ENCODE assay signal across 10 cellular contexts in genomic region chr16:75462804-75463203, GRCh38. TPM values are rescaled to one million over a fixed set of nuclear protein-coding genes. Genes with fewer than 3 reads are reported as not detected.
DNase-seq lines count a peak whose midpoint lies in the region; ATAC-seq and TF ChIP-seq lines count a peak whose summit lies in the region.
"Had no signal": no experiment of that assay in that cellular context is flagged by ENCODE, and none has a peak within 500 bp of the region (broad histone marks: within the 10 kb centered on the region; RNA-seq: fewer than 3 reads in every experiment).

No MANE protein-coding gene starts in this region.

- H3K27ac ChIP-seq in HUES64 (ENCODE audit: low read depth, low read length): no peak overlapping the region
- peak overlapping the region in 1 of 59 donors; percentile 92 for H3K27ac ChIP-seq in dorsolateral prefrontal cortex
- H3K27ac ChIP-seq in smooth muscle cell (ENCODE audit: low read depth): no peak overlapping the region
- H3K27ac ChIP-seq in upper lobe of left lung: no peak overlapping the region
- H3K27ac ChIP-seq: C4-2B had no signal

- intact Hi-C loops in dorsolateral prefrontal cortex (cut with DNase I): loop anchor here in 1 of 2 donors (10.0 kb wide), 1 partner anchor 228 kb away; no protein-coding TSS in a partner anchor

- H2AFZ ChIP-seq in smooth muscle cell (ENCODE audit: low read depth): no peak overlapping the region

- peak overlapping the region; percentile 91 for H3K4me3 ChIP-seq in HUES64 (ENCODE audit: low read length)
- H3K4me3 ChIP-seq in dorsolateral prefrontal cortex: peak overlapping the region in 36 of 59 donors; percentile 13 to 99 (median 96)
- H3K4me3 ChIP-seq in smooth muscle cell: peak overlapping the region; percentile 92
- peak overlapping the region in 1 of 4 donors; percentile 100 for H3K4me3 ChIP-seq in upper lobe of left lung

- peaks cover 60% of the 10 kb centered on the region for H3K79me2 ChIP-seq in smooth muscle cell (ENCODE audit: low read depth)

- peaks cover 56% of the 10 kb centered on the region for H4K20me1 ChIP-seq in smooth muscle cell (ENCODE audit: low read depth)

- ATAC-seq in activated CD4-positive, CD25-positive, alpha-beta regulatory T cell treated with anti-CD3 and anti-CD28 coated beads, Interleukin-2, amount 50 U/mL, for 24 hours: peak; percentile 30 to 49
- ATAC-seq in upper lobe of left lung (ENCODE audit: low FRiP score in 2 of 2): no peak

- peak overlapping the region; percentile 97 for H3K4me2 ChIP-seq in smooth muscle cell

- DNase-seq in activated CD4-positive, CD25-positive, alpha-beta regulatory T cell (lab: John Stamatoyannopoulos, UW): no peak
- DNase-seq in dorsolateral prefrontal cortex (no peak), smooth muscle cell (lab: John Stamatoyannopoulos, UW; ENCODE audit: unreplicated experiment) (no peak), SKM-1 (lab: John Stamatoyannopoulos, UW; ENCODE audit: unreplicated experiment) (no peak), HuH-7 (ENCODE audit: low spot score) (no peak), upper lobe of left lung (no peak)

- H3K9ac ChIP-seq in HUES64 (ENCODE audit: low read depth, low read length) (no peak overlapping the region), smooth muscle cell (ENCODE audit: low read depth) (no peak overlapping the region)

- TF ChIP-seq EP300 in upper lobe of left lung (IDR thresholded peaks at IDR 0.05): no peak

- TF ChIP-seq POLR2A in upper lobe of left lung (IDR thresholded peaks at IDR 0.05): no peak

- H3K36me3 ChIP-seq in HUES64 (ENCODE audit: insufficient read depth, low read length): peaks cover 3% of the 10 kb centered on the region; the same call in 1 of the 2 replicates
- no peaks in the 10 kb centered on the region for H3K36me3 ChIP-seq in smooth muscle cell (ENCODE audit: low read depth)
- no peaks in the 10 kb centered on the region for H3K36me3 ChIP-seq in upper lobe of left lung
- H3K36me3 ChIP-seq: neutrophil had no signal

- no peaks in the 10 kb centered on the region for H3K9me3 ChIP-seq in HUES64 (ENCODE audit: insufficient read depth, low read depth, low read length)
- H3K9me3 ChIP-seq in smooth muscle cell (replicated peaks; ENCODE audit: low read depth): no peaks in the 10 kb centered on the region
- no peaks in the 10 kb centered on the region for H3K9me3 ChIP-seq in upper lobe of left lung
- H3K9me3 ChIP-seq: neutrophil had no signal

- TF ChIP-seq CTCF in dorsolateral prefrontal cortex (IDR thresholded peaks at IDR 0.05 in 54 of 56, conservative IDR thresholded peaks at IDR 0.05 in 2 of 56; ENCODE audit: low read depth in 1 of 56, partially characterized antibody in 56 of 56) (no peak), smooth muscle cell (IDR thresholded peaks at IDR 0.05; ENCODE audit: borderline replicate concordance, insufficient read depth, poor library complexity, severe bottlenecking) (no peak), upper lobe of left lung (IDR thresholded peaks at IDR 0.05) (no peak)

- 96% methylated on average over 2 of the region's 2 CpGs for WGBS in HUES64
- 57% methylated on average over 2 of the region's 2 CpGs for WGBS in smooth muscle cell (ENCODE audit: low lambda C conversion rate)
- 20% methylated on average over 2 of the region's 2 CpGs for WGBS in upper lobe of left lung, 2 donors

- H3K4me1 ChIP-seq in HUES64 (ENCODE audit: insufficient read depth, low read length): peaks cover 13% of the 10 kb centered on the region
- peaks cover 18% of the 10 kb centered on the region for H3K4me1 ChIP-seq in smooth muscle cell (ENCODE audit: low read depth)
- H3K4me1 ChIP-seq in upper lobe of left lung: peaks cover 0 to 32% (median 10%) of the 10 kb centered on the region in 4 donors

- no peaks in the 10 kb centered on the region for H3F3A ChIP-seq in smooth muscle cell (ENCODE audit: low read depth)

- H3K27me3 ChIP-seq in HUES64 (ENCODE audit: insufficient read depth, low read length): no peaks in the 10 kb centered on the region
- H3K27me3 ChIP-seq in dorsolateral prefrontal cortex: no peaks in the 10 kb centered on the region
- H3K27me3 ChIP-seq in smooth muscle cell (ENCODE audit: low read depth): no peaks in the 10 kb centered on the region
- H3K27me3 ChIP-seq in upper lobe of left lung: no peaks in the 10 kb centered on the region
- H3K27me3 ChIP-seq: neutrophil had no signal

RNA-seq across cellular contexts. Expression of gene TMEM170A, which starts 1.7 kb away (rescaled TPM):
- polyA plus RNA-seq in HUES64 (2013, experiment 1 of 2): 20.4 TPM
- polyA plus RNA-seq in HUES64 (2013, experiment 2 of 2): 27.3 TPM
- total RNA-seq in dorsolateral prefrontal cortex (10 to 100 TPM; 20.2 to 47.4 (median 29.5) TPM), smooth muscle cell (12.9 and 25.4 TPM in 2 replicates), upper lobe of left lung (10 to 100 TPM; 11.5 to 31.6 (median 25.5) TPM)
- polyA plus RNA-seq in smooth muscle cell: 10.0 and 17.9 TPM in 2 replicates

RNA-seq across cellular contexts. Expression of gene CFDP1, which starts 29.5 kb away (rescaled TPM):
- polyA plus RNA-seq in HUES64 (2013, experiment 1 of 2): 62.1 TPM
- polyA plus RNA-seq in HUES64 (2013, experiment 2 of 2): 84.1 TPM
- total RNA-seq in dorsolateral prefrontal cortex: 10 to 100 TPM; 37.5 to 79.2 (median 62.9) TPM
- total RNA-seq in smooth muscle cell: 59.0 and 87.3 TPM in 2 replicates
- 81.5 and 91.0 TPM in 2 replicates for polyA plus RNA-seq in smooth muscle cell
- 100 to 1,000 TPM in 1 of 6 donors, 10 to 100 TPM in 5; 36.8 to 185 (median 50.6) TPM for total RNA-seq in upper lobe of left lung

RNA-seq across cellular contexts. Expression of gene CHST6, which starts 32.4 kb away (rescaled TPM):
- 8.0 TPM for polyA plus RNA-seq in HUES64 (2013, experiment 1 of 2)
- polyA plus RNA-seq in HUES64 (2013, experiment 2 of 2): 9.4 TPM
- total RNA-seq in dorsolateral prefrontal cortex: 10 to 100 TPM in 93 of 120 experiments, 1 to 10 TPM in 27; 4.8 to 43.3 (median 16.5) TPM
- 2.0 and 8.3 TPM in 2 replicates for total RNA-seq in smooth muscle cell
- polyA plus RNA-seq in smooth muscle cell: 1.6 and 2.6 TPM in 2 replicates
- 10 to 100 TPM in 1 of 6 donors, 1 to 10 TPM in 4, under 1 TPM in 1; 0.11 to 11.6 (median 2.2) TPM for total RNA-seq in upper lobe of left lung

Comparison
In these comparisons a context has a peak if more than half of its experiments do, and no peak if none do; other contexts are left out.
1. ATAC-seq: peak in activated CD4-positive, CD25-positive, alpha-beta regulatory T cell treated with anti-CD3 and anti-CD28 coated beads, Interleukin-2, amount 50 U/mL, for 24 hours (2 of 2); none in upper lobe of left lung (0 of 2).